36 cellular contexts compared by ENCODE assay signal in genomic region chr18:13194239-13194638, GRCh38. TPM values are rescaled to one million over a fixed set of nuclear protein-coding genes. Genes with fewer than 3 reads are reported as not detected.
"Had no signal": no experiment of that assay in that cellular context is flagged by ENCODE, and none has a peak within 500 bp of the region (broad histone marks: within the 10 kb centered on the region; RNA-seq: fewer than 3 reads in every experiment).

No MANE protein-coding gene starts in this region.

- H3K27ac ChIP-seq: brain microvascular endothelial cell, coronary artery, dorsolateral prefrontal cortex, foreskin keratinocyte, gastrocnemius medialis, heart left ventricle, WERI-Rb-1 had no signal

- ATAC-seq: activated CD4-positive, CD25-positive, alpha-beta regulatory T cell treated with anti-CD3 and anti-CD28 coated beads, Interleukin-2, amount 50 U/mL, for 24 hours; activated CD8-positive, alpha-beta memory T cell treated with anti-CD3 and anti-CD28 coated beads, Interleukin-2, amount 10 ng/mL, durations not matched to agents 7 days and 5 days; activated CD8-positive, alpha-beta T cell treated with anti-CD3 and anti-CD28 coated beads, Interleukin-2, amount 10 ng/mL, durations not matched to agents 7 days and 5 days; activated naive CD4-positive, alpha-beta T cell treated with anti-CD3 and anti-CD28 coated beads, Interleukin-2, amount 50 U/mL, for 72 hours; esophagus mucosa; foreskin keratinocyte; gastrocnemius medialis; heart left ventricle had no signal

- H3K36me3 ChIP-seq: brain microvascular endothelial cell, gastrocnemius medialis, heart left ventricle, WERI-Rb-1 had no signal

- H3K4me3 ChIP-seq: coronary artery, dorsolateral prefrontal cortex, gastrocnemius medialis, heart left ventricle had no signal

- H3K4me1 Mint-ChIP-seq: activated B cell treated with CpG ODN at 0.5 μM for 24 hours; activated CD8-positive, alpha-beta memory T cell treated with anti-CD3 and anti-CD28 coated beads, Interleukin-2, amount 10 ng/mL, durations not matched to agents 7 days and 5 days; activated naive CD4-positive, alpha-beta T cell treated with anti-CD3 and anti-CD28 coated beads, Interleukin-2, amount 10 ng/mL, durations not matched to agents 7 days and 5 days; activated naive CD8-positive, alpha-beta T cell treated with anti-CD3 and anti-CD28 coated beads, Interleukin-2, amount 10 ng/mL, durations not matched to agents 7 days and 5 days; central memory CD8-positive, alpha-beta T cell had no signal

- H3K4me3 Mint-ChIP-seq: activated B cell treated with CpG ODN at 0.5 μM for 24 hours; activated CD8-positive, alpha-beta memory T cell treated with anti-CD3 and anti-CD28 coated beads, Interleukin-2, amount 10 ng/mL, durations not matched to agents 7 days and 5 days; activated CD8-positive, alpha-beta T cell treated with anti-CD3 and anti-CD28 coated beads, Interleukin-2, amount 10 ng/mL, durations not matched to agents 7 days and 5 days; activated naive CD4-positive, alpha-beta T cell treated with anti-CD3 and anti-CD28 coated beads, Interleukin-2, amount 10 ng/mL, durations not matched to agents 7 days and 5 days; activated naive CD8-positive, alpha-beta T cell treated with anti-CD3 and anti-CD28 coated beads, Interleukin-2, amount 10 ng/mL, durations not matched to agents 7 days and 5 days; activated T-helper 1 cell treated with anti-CD3 and anti-CD28 coated beads, Interleukin-12 subunit alpha, Interleukin-12 subunit beta, Interleukin-2, Interleukin-4 antibody, amounts not matched to agents 30 ng/mL and 10 ng/mL and 1 ng/mL, durations not matched to agents 14 hours and 24 hours and 36 hours; central memory CD8-positive, alpha-beta T cell; dendritic cell treated with granulocyte-macrophage colony-stimulating factor and Interleukin-4, amounts not matched to agents 40 ng/mL and 50 ng/mL, for 4 days; endodermal cell; T-helper 2 cell treated with Interferon-gamma antibody and Interleukin-4, amounts not matched to agents 5 μg/mL and 100 μg/mL, for 36 hours had no signal

- FAIRE-seq: astrocyte, bronchial epithelial cell had no signal

- DNase-seq: activated B cell treated with CpG ODN at 0.5 μM for 24 hours; activated CD4-positive, alpha-beta T cell treated with anti-CD3 and anti-CD28 coated beads for 48 hours; activated CD4-positive, alpha-beta T cell treated with anti-CD3 and anti-CD28 coated beads, Interleukin-2, amount 50 U/mL, for 1 hour; activated CD4-positive, alpha-beta T cell treated with anti-CD3 and anti-CD28 coated beads, Interleukin-2, amount 50 U/mL, for 48 hours; activated CD8-positive, alpha-beta memory T cell treated with anti-CD3 and anti-CD28 coated beads, Interleukin-2, amount 10 ng/mL, durations not matched to agents 7 days and 5 days; activated CD8-positive, alpha-beta memory T cell treated with anti-CD3 and anti-CD28 coated beads, Interleukin-2, amount 50 U/mL, for 4 hours; activated CD8-positive, alpha-beta T cell treated with anti-CD3 and anti-CD28 coated beads, Interleukin-2, amount 10 ng/mL, durations not matched to agents 7 days and 5 days; activated gamma-delta T cell; activated naive CD4-positive, alpha-beta T cell; activated naive CD4-positive, alpha-beta T cell treated with anti-CD3 and anti-CD28 coated beads, Interleukin-2, amount 10 ng/mL, durations not matched to agents 7 days and 5 days; activated naive CD8-positive, alpha-beta T cell treated with anti-CD3 and anti-CD28 coated beads, Interleukin-2, amount 10 ng/mL, durations not matched to agents 7 days and 5 days; activated T-cell treated with anti-CD3 and anti-CD28 coated beads, Interleukin-2, amount 50 U/mL, for 1 hour; activated T-cell treated with anti-CD3 and anti-CD28 coated beads, Interleukin-2, amount 50 U/mL, for 48 hours; amniotic stem cell; anterior cingulate cortex; brain microvascular endothelial cell; dorsolateral prefrontal cortex; effector memory CD4-positive, alpha-beta T cell; endodermal cell; foreskin keratinocyte; gastrocnemius medialis; glutamatergic neuron; heart left ventricle; hypothalamus; T1000; WERI-Rb-1 had no signal

- H3K4me1 ChIP-seq: foreskin keratinocyte, gastrocnemius medialis had no signal

- H3K27ac Mint-ChIP-seq: activated B cell treated with CpG ODN at 0.5 μM for 24 hours; activated CD8-positive, alpha-beta memory T cell treated with anti-CD3 and anti-CD28 coated beads, Interleukin-2, amount 10 ng/mL, durations not matched to agents 7 days and 5 days; activated CD8-positive, alpha-beta T cell treated with anti-CD3 and anti-CD28 coated beads, Interleukin-2, amount 10 ng/mL, durations not matched to agents 7 days and 5 days; activated naive CD4-positive, alpha-beta T cell treated with anti-CD3 and anti-CD28 coated beads, Interleukin-2, amount 10 ng/mL, durations not matched to agents 7 days and 5 days; activated naive CD4-positive, alpha-beta T cell treated with anti-CD3 and anti-CD28 coated beads, Interleukin-2, amount 50 U/mL, for 72 hours; activated naive CD8-positive, alpha-beta T cell treated with anti-CD3 and anti-CD28 coated beads, Interleukin-2, amount 10 ng/mL, durations not matched to agents 7 days and 5 days; activated T-helper 1 cell treated with anti-CD3 and anti-CD28 coated beads, Interleukin-12 subunit alpha, Interleukin-12 subunit beta, Interleukin-2, Interleukin-4 antibody, amounts not matched to agents 30 ng/mL and 10 ng/mL and 1 ng/mL, durations not matched to agents 14 hours and 24 hours and 36 hours; dendritic cell treated with granulocyte-macrophage colony-stimulating factor and Interleukin-4, amounts not matched to agents 40 ng/mL and 50 ng/mL, for 4 days; endodermal cell; T-helper 2 cell treated with Interferon-gamma antibody and Interleukin-4, amounts not matched to agents 5 μg/mL and 100 μg/mL, for 36 hours had no signal

- H3K27me3 ChIP-seq: brain microvascular endothelial cell, dorsolateral prefrontal cortex, foreskin keratinocyte, gastrocnemius medialis, heart left ventricle had no signal

- H3K9me3 ChIP-seq: gastrocnemius medialis had no signal

RNA-seq across cellular contexts. Expression of gene LDLRAD4, which starts 24.3 kb away (rescaled TPM):
- total RNA-seq: bronchial epithelial cell, foreskin keratinocyte had no signal
- polyA plus RNA-seq: foreskin keratinocyte had no signal
